Comparison of ENCODE assay signal across 1 cellular context in genomic region chr14:52111583-52111982, GRCh38.
TF ChIP-seq lines count a peak whose summit lies in the region.

No MANE protein-coding gene starts in this region.

TF ChIP-seq in Ishikawa, 13 proteins besides CTCF, POLR2A, EP300 and RAD21 (continued from another document):
- peak; percentile 54; the same call in 1 of the 2 replicates for TF ChIP-seq TCF12 (IDR thresholded peaks at IDR 0.05; ENCODE audit: low read depth)
